13 cellular contexts compared by ENCODE assay signal in the genomic region with DNA sequence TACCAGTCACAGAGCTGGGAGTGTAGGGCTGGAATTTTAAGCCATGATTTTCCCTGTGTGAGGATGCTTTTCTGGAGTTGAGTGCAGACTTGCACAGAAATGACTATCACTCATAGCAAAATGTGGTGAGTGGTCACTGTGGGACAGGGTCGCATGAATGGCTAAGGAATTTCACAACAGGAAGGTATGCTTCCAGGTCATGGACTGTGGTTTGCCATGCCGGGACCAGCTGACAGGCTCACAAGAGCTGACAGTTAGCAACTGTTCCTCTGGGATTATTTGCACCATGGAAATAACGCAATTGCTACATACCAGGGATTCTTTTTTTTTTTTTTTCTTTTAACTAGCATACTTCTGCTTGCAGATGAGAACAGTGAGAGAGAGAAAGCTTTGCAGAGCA. TPM values are rescaled to one million over a fixed set of nuclear protein-coding genes. Genes with fewer than 3 reads are reported as not detected.
DNase-seq lines count a peak whose midpoint lies in the region; ATAC-seq and TF ChIP-seq lines count a peak whose summit lies in the region.
"Had no signal": no experiment of that assay in that cellular context is flagged by ENCODE, and none has a peak within 500 bp of the region (broad histone marks: within the 10 kb centered on the region; RNA-seq: fewer than 3 reads in every experiment).

No MANE protein-coding gene starts in this region.

- H3K4me3 ChIP-seq in Caco-2 (ENCODE audit: low read depth, low read length) (no peak overlapping the region), epithelial cell of proximal tubule (ENCODE audit: low read depth, low read length) (no peak overlapping the region)
- H3K4me3 ChIP-seq: gastrocnemius medialis had no signal

- H3K4me1 ChIP-seq in Caco-2, result peaks cover 5% of the 10 kb centered on the region

- TF ChIP-seq CTCF in Caco-2 (IDR thresholded peaks at IDR 0.05; ENCODE audit: insufficient read depth in 1 of 2, low read depth in 1 of 2, low read length in 1 of 2, severe bottlenecking in 1 of 2, unreplicated experiment in 1 of 2) (no peak), epithelial cell of proximal tubule (conservative IDR thresholded peaks at IDR 0.05; ENCODE audit: low read depth, low read length) (no peak)

- no peaks in the 10 kb centered on the region for H3K9me3 Mint-ChIP-seq in Caco-2 (ENCODE audit: unreplicated experiment)
- H3K9me3 Mint-ChIP-seq: activated naive CD4-positive, alpha-beta T cell treated with anti-CD3 and anti-CD28 coated beads, Interleukin-2, amount 50 U/mL, for 24 hours; stimulated activated memory B cell treated with anti-CD40 and anti-IgM and Interleukin-4, amounts not matched to agents 10 μg/mL and 1 μg/mL and 100 μg/mL, for 72 hours had no signal

- no peaks in the 10 kb centered on the region for H3K27me3 Mint-ChIP-seq in Caco-2 (ENCODE audit: insufficient read depth, unreplicated experiment)
- H3K27me3 Mint-ChIP-seq: activated naive CD4-positive, alpha-beta T cell treated with anti-CD3 and anti-CD28 coated beads, Interleukin-2, amount 50 U/mL, for 24 hours had no signal

- ATAC-seq in GM21825 (IDR thresholded peaks at IDR 0.05; ENCODE audit: unreplicated experiment), result no peak
- ATAC-seq in HG03175 (IDR thresholded peaks at IDR 0.05; ENCODE audit: unreplicated experiment), result no peak
- no peak for ATAC-seq in HG03442 (IDR thresholded peaks at IDR 0.05; ENCODE audit: unreplicated experiment)
- ATAC-seq: gastrocnemius medialis; stimulated activated memory B cell treated with anti-CD40 and anti-IgM and Interleukin-4, amounts not matched to agents 10 μg/mL and 1 μg/mL and 100 μg/mL, for 72 hours had no signal

- H3K27me3 ChIP-seq in Caco-2 (replicated peaks; ENCODE audit: control insufficient read depth, insufficient read depth, low read length), result no peaks in the 10 kb centered on the region
- H3K27me3 ChIP-seq: gastrocnemius medialis had no signal

- H3K36me3 ChIP-seq in Caco-2 (ENCODE audit: control insufficient read depth, insufficient read depth, low read length), result no peaks in the 10 kb centered on the region
- H3K36me3 ChIP-seq: gastrocnemius medialis had no signal

- H3K4me1 Mint-ChIP-seq in Caco-2 (ENCODE audit: low read depth, unreplicated experiment), result peaks cover 14% of the 10 kb centered on the region

- H3K4me3 Mint-ChIP-seq in Caco-2 (ENCODE audit: unreplicated experiment), result no peak overlapping the region
- H3K4me3 Mint-ChIP-seq: activated naive CD4-positive, alpha-beta T cell treated with anti-CD3 and anti-CD28 coated beads, Interleukin-2, amount 50 U/mL, for 24 hours; stimulated activated memory B cell treated with anti-CD40 and anti-IgM and Interleukin-4, amounts not matched to agents 10 μg/mL and 1 μg/mL and 100 μg/mL, for 72 hours had no signal

- CTCF ChIA-PET in Caco-2 (lab: Charles Lee), result no interaction called here

- DNase-seq in Caco-2, result peak; percentile 59 to 61
- peak; percentile 70 for DNase-seq in RPMI7951 (ENCODE audit: low read depth)
- peak; percentile 95 for DNase-seq in epithelial cell of proximal tubule (ENCODE audit: low read depth)
- peak; percentile 91 for DNase-seq in non-pigmented ciliary epithelial cell (ENCODE audit: low read depth)
- no peak for DNase-seq in activated naive CD4-positive, alpha-beta T cell (lab: John Stamatoyannopoulos, UW)
- DNase-seq: DND-41, NCI-H1694 treated with DMSO at 0.1 percent for 48 hours had no signal

- POLR2A ChIA-PET in Caco-2 (lab: Charles Lee), result no interaction called here

- peaks cover 7% of the 10 kb centered on the region for H3K36me3 Mint-ChIP-seq in Caco-2 (ENCODE audit: insufficient read depth, unreplicated experiment)
- H3K36me3 Mint-ChIP-seq: activated naive CD4-positive, alpha-beta T cell treated with anti-CD3 and anti-CD28 coated beads, Interleukin-2, amount 50 U/mL, for 24 hours; stimulated activated memory B cell treated with anti-CD40 and anti-IgM and Interleukin-4, amounts not matched to agents 10 μg/mL and 1 μg/mL and 100 μg/mL, for 72 hours had no signal

- no peak overlapping the region for H3K27ac Mint-ChIP-seq in Caco-2 (ENCODE audit: unreplicated experiment)
- H3K27ac Mint-ChIP-seq: activated naive CD4-positive, alpha-beta T cell treated with anti-CD3 and anti-CD28 coated beads, Interleukin-2, amount 50 U/mL, for 24 hours; stimulated activated memory B cell treated with anti-CD40 and anti-IgM and Interleukin-4, amounts not matched to agents 10 μg/mL and 1 μg/mL and 100 μg/mL, for 72 hours had no signal

- H3K9me3 ChIP-seq in Caco-2, result no peaks in the 10 kb centered on the region
- H3K9me3 ChIP-seq: gastrocnemius medialis had no signal

- BruUV-seq in Caco-2 (replicated peaks; lab: Mats Ljungman, UMichigan), result no TSS peak

- intact Hi-C loops in Caco-2 (cut with micrococcal nuclease; ENCODE audit: unreplicated experiment), result no loop called here

RNA-seq across cellular contexts. Expression of gene UXS1, which starts 3.8 kb away (rescaled TPM):
- total RNA-seq in Caco-2 (2022), result 71.5 and 72.7 TPM in 2 replicates
- total RNA-seq in RPMI7951 (2014; rRNA removed; shearing (Covaris generic)), result 15.6 and 16.3 TPM in 2 replicates
- 79.7 and 128 TPM in 2 replicates for total RNA-seq in epithelial cell of proximal tubule

Comparison
In these comparisons a context has a peak if more than half of its experiments do, and no peak if none do; other contexts are left out.
1. DNase-seq: peak in Caco-2 (2 of 2), RPMI7951 (single experiment), epithelial cell of proximal tubule (single experiment) and non-pigmented ciliary epithelial cell (single experiment); none in activated naive CD4-positive, alpha-beta T cell (0 of 4).